In genomic region chr2:86807462-86808275, GRCh38 we compare ENCODE assay signal across 7 cellular contexts. TPM values are rescaled to one million over a fixed set of nuclear protein-coding genes. Genes with fewer than 3 reads are reported as not detected.
DNase-seq lines count a peak whose midpoint lies in the region; ATAC-seq and TF ChIP-seq lines count a peak whose summit lies in the region.

No MANE protein-coding gene starts in this region.

- BruUV-seq in PC-3 (replicated peaks; lab: Mats Ljungman, UMichigan), result no TSS peak

- TF ChIP-seq CTCF in PC-3 (conservative IDR thresholded peaks at IDR 0.05; ENCODE audit: low read depth, low read length) (no peak; the same call in 1 of the 2 replicates), brain (conservative IDR thresholded peaks at IDR 0.05) (no peak)

- H3K9ac ChIP-seq in ES-I3 (ENCODE audit: low read depth, low read length) (peak overlapping the region; percentile 51), PC-3 (ENCODE audit: low read length) (peak overlapping the region; percentile 66), skeletal muscle satellite cell (ENCODE audit: low read depth, low read length) (no peak overlapping the region)

- H3K4me3 ChIP-seq in PC-3 (ENCODE audit: low read length), result peak overlapping the region; percentile 76
- H3K4me3 ChIP-seq in iPS-18c (ENCODE audit: insufficient read depth, low read depth, low read length), result peak overlapping the region; percentile 57
- H3K4me3 ChIP-seq in skeletal muscle satellite cell (ENCODE audit: low read length), result peak overlapping the region; percentile 61

- peak overlapping the region; percentile 24 for H3K27ac ChIP-seq in PC-3 (ENCODE audit: low read length)

- intact Hi-C loops in PC-3 (cut with micrococcal nuclease), result loop anchor here (2.0 kb wide), 1 partner anchor 43 kb away; no protein-coding TSS in a partner anchor

- H3K27ac Mint-ChIP-seq in brain, result peak overlapping the region; percentile 39 to 96 (median 87)

- peaks cover 12% of the 10 kb centered on the region for H3K27me3 Mint-ChIP-seq in brain

- CTCF ChIA-PET in PC-3 (lab: Charles Lee), result no interaction called here

- H3K79me2 ChIP-seq in PC-3 (ENCODE audit: low read length), result no peaks in the 10 kb centered on the region

- H3K4me2 ChIP-seq in PC-3 (ENCODE audit: low read length), result peak overlapping the region; percentile 95
- H3K4me2 ChIP-seq in skeletal muscle satellite cell (ENCODE audit: low read length), result peak overlapping the region; percentile 81

- DNase-seq in PC-3, result peak; percentile 79

- H3K27me3 ChIP-seq in PC-3 (ENCODE audit: low read length) (no peaks in the 10 kb centered on the region), skeletal muscle satellite cell (ENCODE audit: control insufficient read depth, insufficient read depth, low read length) (peaks cover 50% of the 10 kb centered on the region)

- H3K36me3 ChIP-seq in ES-I3 (ENCODE audit: insufficient read depth, low read length) (no peaks in the 10 kb centered on the region), PC-3 (ENCODE audit: low read depth, low read length) (no peaks in the 10 kb centered on the region), skeletal muscle satellite cell (ENCODE audit: insufficient read depth, low read length) (no peaks in the 10 kb centered on the region)

- no peaks in the 10 kb centered on the region for H4K20me1 ChIP-seq in PC-3 (ENCODE audit: low read length)

- H3K4me3 Mint-ChIP-seq in brain, result peak overlapping the region; percentile 87 to 92 (median 90)

- H3K36me3 Mint-ChIP-seq in brain, result peaks cover 1% of the 10 kb centered on the region

- peak overlapping the region; percentile 98 for H2AFZ ChIP-seq in PC-3 (ENCODE audit: low read length)

- H3K9me3 Mint-ChIP-seq in brain, result peaks cover 0 to 6% (median 0%) of the 10 kb centered on the region in 5 experiments

- H3K9me3 ChIP-seq in ES-I3 (ENCODE audit: control insufficient read depth, insufficient read depth, low read length) (no peaks in the 10 kb centered on the region), PC-3 (ENCODE audit: low read length) (no peaks in the 10 kb centered on the region), iPS-18c (ENCODE audit: control insufficient read depth, insufficient read depth, low read length) (no peaks in the 10 kb centered on the region), skeletal muscle satellite cell (replicated peaks; ENCODE audit: low read length) (no peaks in the 10 kb centered on the region)

- H3F3A ChIP-seq in PC-3 (ENCODE audit: low read length, unreplicated experiment), result no peaks in the 10 kb centered on the region

- no peaks in the 10 kb centered on the region for H3K9me2 ChIP-seq in PC-3 (replicated peaks; ENCODE audit: low read length)

- ATAC-seq in HG03108 (IDR thresholded peaks at IDR 0.05; ENCODE audit: unreplicated experiment) (peak; percentile 38), PC-3 (peak; percentile 62), GM21723 (IDR thresholded peaks at IDR 0.05; ENCODE audit: unreplicated experiment) (no peak)

- POLR2A ChIA-PET in PC-3 (lab: Charles Lee; ENCODE audit: unreplicated experiment), result interaction anchor here (0.6 kb wide), 1 partner anchor 87 kb away, joined by 13 read pairs; no protein-coding TSS in a partner anchor

- peaks cover 23% of the 10 kb centered on the region for H3K4me1 Mint-ChIP-seq in brain

- no peaks in the 10 kb centered on the region for H3K4me1 ChIP-seq in ES-I3 (ENCODE audit: insufficient read depth, low read length)
- peaks cover 11% of the 10 kb centered on the region for H3K4me1 ChIP-seq in PC-3 (ENCODE audit: insufficient read depth, low read length)
- peaks cover 14% of the 10 kb centered on the region for H3K4me1 ChIP-seq in skeletal muscle satellite cell (ENCODE audit: control insufficient read depth, insufficient read depth, low read length)

RNA-seq across cellular contexts. Expression of gene CD8A, which starts 17.0 kb away (rescaled TPM):
- total RNA-seq in PC-3 (2014; rRNA removed), result 0.18 TPM in 1 of 2 replicates, not detected in the other
- 2.7 TPM for polyA plus RNA-seq in brain (ENCODE audit: insufficient read depth, low read depth, low replicate concordance)
- total RNA-seq in skeletal muscle satellite cell (2012; rRNA removed), result not detected in 2 replicates

RNA-seq across cellular contexts. Expression of gene CD8B, which starts 54.0 kb away (rescaled TPM):
- total RNA-seq in PC-3 (2014; rRNA removed), result not detected in 2 replicates
- polyA plus RNA-seq in brain (ENCODE audit: insufficient read depth, low read depth, low replicate concordance), result 2.2 TPM
- total RNA-seq in skeletal muscle satellite cell (2012; rRNA removed), result not detected in 2 replicates
